ENCODE assay signal across 9 cellular contexts in genomic region chr10:132001238-132001977, GRCh38. TPM values are rescaled to one million over a fixed set of nuclear protein-coding genes. Genes with fewer than 3 reads are reported as not detected.
DNase-seq lines count a peak whose midpoint lies in the region; TF ChIP-seq lines count a peak whose summit lies in the region.
"Had no signal": no experiment of that assay in that cellular context is flagged by ENCODE, and none has a peak within 500 bp of the region (broad histone marks: within the 10 kb centered on the region; RNA-seq: fewer than 3 reads in every experiment).

No MANE protein-coding gene starts in this region.

- intact Hi-C loops in activated naive CD4-positive, alpha-beta T cell treated with anti-CD3 and anti-CD28 coated beads for 36 hours (cut with micrococcal nuclease): no loop called here
- intact Hi-C loops in colonic mucosa (cut with DNase I): no loop called here

- H3K27me3 ChIP-seq in skeletal muscle satellite cell (ENCODE audit: control insufficient read depth, insufficient read depth, low read length) (peaks cover 6% of the 10 kb centered on the region), colonic mucosa (no peaks in the 10 kb centered on the region)

- H3K4me1 ChIP-seq in skeletal muscle satellite cell (ENCODE audit: control insufficient read depth, insufficient read depth, low read length) (peaks cover 21% of the 10 kb centered on the region), colonic mucosa (no peaks in the 10 kb centered on the region)

- TF ChIP-seq CTCF in chondrocyte (IDR thresholded peaks at IDR 0.05) (peak; percentile 7), colonic mucosa (IDR thresholded peaks at IDR 0.05) (no peak)

- H3K27ac ChIP-seq in colonic mucosa: no peak overlapping the region

- no peaks in the 10 kb centered on the region for H3K9me3 Mint-ChIP-seq in activated naive CD4-positive, alpha-beta T cell treated with anti-CD3 and anti-CD28 coated beads for 36 hours
- H3K9me3 Mint-ChIP-seq in chondrocyte (ENCODE audit: low read depth): peaks cover 7% of the 10 kb centered on the region

- H3K36me3 ChIP-seq in skeletal muscle satellite cell (ENCODE audit: insufficient read depth, low read length): no peaks in the 10 kb centered on the region
- no peaks in the 10 kb centered on the region for H3K36me3 ChIP-seq in colonic mucosa

- H3K4me1 Mint-ChIP-seq in activated naive CD4-positive, alpha-beta T cell treated with anti-CD3 and anti-CD28 coated beads for 36 hours (ENCODE audit: low read depth): peaks cover 5% of the 10 kb centered on the region
- peaks cover 22% of the 10 kb centered on the region for H3K4me1 Mint-ChIP-seq in chondrocyte (ENCODE audit: low read depth)

- peak; percentile 20 for DNase-seq in activated naive CD4-positive, alpha-beta T cell treated with anti-CD3 and anti-CD28 coated beads for 36 hours
- DNase-seq in activated naive CD4-positive, alpha-beta T cell treated with Interleukin-2 at 50 U/mL for 16 hours: no peak
- DNase-seq in NCI-H187 treated with DMSO at 0.1 percent for 48 hours (lab: John Stamatoyannopoulos, UW) (peak; percentile 32), chondrocyte (ENCODE audit: low spot score) (no peak), colonic mucosa (no peak), NCI-H526 treated with DMSO at 0.1 percent for 48 hours (lab: John Stamatoyannopoulos, UW) (no peak), cerebellum (ENCODE audit: low spot score) (no peak)

- CTCF ChIA-PET in activated naive CD4-positive, alpha-beta T cell treated with anti-CD3 and anti-CD28 coated beads for 36 hours (lab: Charles Lee): interaction anchor here (2.5 to 4.3 kb wide), 2 partner anchors 21 to 115 kb away, joined by 6 to 20 read pairs; no protein-coding TSS in a partner anchor

- H3K4me3 ChIP-seq in skeletal muscle satellite cell (ENCODE audit: low read length) (peak overlapping the region; percentile 51), colonic mucosa (no peak overlapping the region)

- H3K36me3 Mint-ChIP-seq in activated naive CD4-positive, alpha-beta T cell treated with anti-CD3 and anti-CD28 coated beads for 36 hours (ENCODE audit: low read depth): peaks cover 1% of the 10 kb centered on the region
- no peaks in the 10 kb centered on the region for H3K36me3 Mint-ChIP-seq in chondrocyte (ENCODE audit: low read depth)

- H3K9ac ChIP-seq in skeletal muscle satellite cell (ENCODE audit: low read depth, low read length): no peak overlapping the region
- no peak overlapping the region for H3K9ac ChIP-seq in colonic mucosa (ENCODE audit: low read depth in 2 of 2, low read length in 2 of 2)

- no peak overlapping the region for H3K4me3 Mint-ChIP-seq in activated naive CD4-positive, alpha-beta T cell treated with anti-CD3 and anti-CD28 coated beads for 36 hours
- no peak overlapping the region for H3K4me3 Mint-ChIP-seq in chondrocyte (ENCODE audit: unreplicated experiment)

- H3K9me3 ChIP-seq in skeletal muscle satellite cell (replicated peaks; ENCODE audit: low read length) (no peaks in the 10 kb centered on the region), colonic mucosa (no peaks in the 10 kb centered on the region)
- H3K9me3 ChIP-seq: Caco-2 had no signal

- peak overlapping the region; percentile 68 for H3K4me2 ChIP-seq in skeletal muscle satellite cell (ENCODE audit: low read length)

- no peak overlapping the region for H3K27ac Mint-ChIP-seq in activated naive CD4-positive, alpha-beta T cell treated with anti-CD3 and anti-CD28 coated beads for 36 hours
- H3K27ac Mint-ChIP-seq in chondrocyte (ENCODE audit: unreplicated experiment): no peak overlapping the region

- H3K27me3 Mint-ChIP-seq in activated naive CD4-positive, alpha-beta T cell treated with anti-CD3 and anti-CD28 coated beads for 36 hours (ENCODE audit: low read depth): no peaks in the 10 kb centered on the region
- peaks cover 3% of the 10 kb centered on the region for H3K27me3 Mint-ChIP-seq in chondrocyte (ENCODE audit: low read depth)

RNA-seq across cellular contexts. Expression of gene BNIP3, which starts 19.7 kb away (rescaled TPM):
- total RNA-seq in activated naive CD4-positive, alpha-beta T cell treated with anti-CD3 and anti-CD28 coated beads for 36 hours: 10 to 100 TPM; 55.5 to 55.9 TPM
- 31.0 to 97.4 TPM (median 88.9 TPM) in 3 replicates for total RNA-seq in chondrocyte
- total RNA-seq in skeletal muscle satellite cell (2012; rRNA removed): 239 and 396 TPM in 2 replicates
- total RNA-seq in colonic mucosa: 10 to 100 TPM in 1 of 2 donors, 1 to 10 TPM in 1; 6.9 to 51.7 TPM
- 31.1 TPM for total RNA-seq in cerebellum

Comparison
In these comparisons a context has a peak if more than half of its experiments do, and no peak if none do; other contexts are left out.
1. DNase-seq: peak in activated naive CD4-positive, alpha-beta T cell treated with anti-CD3 and anti-CD28 coated beads for 36 hours (single experiment) and NCI-H187 treated with DMSO at 0.1 percent for 48 hours (single experiment); none in activated naive CD4-positive, alpha-beta T cell treated with Interleukin-2 at 50 U/mL for 16 hours (single experiment), chondrocyte (single experiment), colonic mucosa (single experiment), NCI-H526 treated with DMSO at 0.1 percent for 48 hours (single experiment) and cerebellum (single experiment).